In the genomic region with DNA sequence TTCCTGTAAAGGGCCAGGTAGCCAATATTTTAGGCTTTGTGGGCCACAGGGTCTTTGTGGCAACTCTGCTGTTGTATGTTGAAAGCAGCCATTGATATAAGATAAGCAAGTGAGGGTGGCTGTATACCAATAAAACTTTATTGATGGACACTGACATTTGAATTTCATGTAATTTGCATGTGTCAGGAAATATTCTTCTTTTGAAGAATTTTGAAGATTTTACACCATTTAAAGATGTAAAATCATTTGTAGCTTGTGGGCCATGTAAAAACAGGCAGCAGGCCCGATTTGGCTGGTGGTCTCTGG, we compare ENCODE assay signal across 33 cellular contexts. TPM values are rescaled to one million over a fixed set of nuclear protein-coding genes. Genes with fewer than 3 reads are reported as not detected.
"Had no signal": no experiment of that assay in that cellular context is flagged by ENCODE, and none has a peak within 500 bp of the region (broad histone marks: within the 10 kb centered on the region; RNA-seq: fewer than 3 reads in every experiment).

No MANE protein-coding gene starts in this region.

- H3K4me3 ChIP-seq: coronary artery, esophagus squamous epithelium, gastrocnemius medialis, heart right ventricle, left ventricle myocardium inferior, lower lobe of right lung, mucosa of descending colon had no signal

- H3K27me3 ChIP-seq: gastrocnemius medialis had no signal

- H3K27me3 Mint-ChIP-seq: effector memory CD8-positive, alpha-beta T cell had no signal

- H3K9me3 ChIP-seq: esophagus squamous epithelium, gastrocnemius medialis, heart right ventricle, left ventricle myocardium inferior, lower lobe of right lung, mucosa of descending colon had no signal

- DNase-seq: dermis blood vessel endothelial cell; effector CD8-positive, alpha-beta T cell; effector memory CD8-positive, alpha-beta T cell; endodermal cell; erythroblast; esophagus squamous epithelium; foreskin fibroblast; foreskin melanocyte; gastrocnemius medialis; glutamatergic neuron; head of caudate nucleus; heart right ventricle; hippocampal formation; kidney glomerular epithelial cell; left colon; left ventricle myocardium inferior; lower lobe of right lung; mesenchymal stem cell; mucosa of descending colon; naive B cell had no signal

- FAIRE-seq: colon, endometrium, islet of Langerhans, keratinocyte had no signal

- H3K27ac Mint-ChIP-seq: endodermal cell, mesothelial cell of epicardium had no signal

- H3K4me3 Mint-ChIP-seq: effector memory CD8-positive, alpha-beta T cell; endodermal cell; mesothelial cell of epicardium had no signal

- H3K36me3 ChIP-seq: esophagus squamous epithelium, gastrocnemius medialis, heart right ventricle, left ventricle myocardium inferior, lower lobe of right lung had no signal

- H3K9me3 Mint-ChIP-seq: effector memory CD8-positive, alpha-beta T cell; endodermal cell; mesothelial cell of epicardium; naive B cell had no signal

- ATAC-seq: effector memory CD8-positive, alpha-beta T cell; gastrocnemius medialis; heart right ventricle; left colon; left lobe of liver; lower lobe of right lung; mucosa of descending colon had no signal

- H3K27ac ChIP-seq: coronary artery, epithelial cell of prostate, gastrocnemius medialis, heart right ventricle, left ventricle myocardium inferior, lower lobe of right lung had no signal

- H3K36me3 Mint-ChIP-seq: mesothelial cell of epicardium, naive B cell had no signal

RNA-seq across cellular contexts. Expression of gene SIGLEC9, which starts 14.1 kb away (rescaled TPM):
- total RNA-seq: dermis blood vessel endothelial cell, endodermal cell, glomerular endothelial cell, mesothelial cell of epicardium, myocyte had no signal
- polyA plus RNA-seq: keratinocyte had no signal

RNA-seq across cellular contexts. Expression of gene KLK14, which starts 27.9 kb away (rescaled TPM):
- total RNA-seq: dermis blood vessel endothelial cell, gastrocnemius medialis, glomerular endothelial cell, left lobe of liver, lung microvascular endothelial cell, mesenteric fat pad, myocyte had no signal

RNA-seq across cellular contexts. Expression of gene SIGLEC7, which starts 31.5 kb away (rescaled TPM):
- total RNA-seq: dermis blood vessel endothelial cell, endodermal cell, glomerular endothelial cell, lower leg skin, lung microvascular endothelial cell, mesothelial cell of epicardium, myocyte had no signal
- polyA plus RNA-seq: keratinocyte had no signal

RNA-seq across cellular contexts. Expression of gene KLK13, which starts 45.7 kb away (rescaled TPM):
- total RNA-seq: dermis blood vessel endothelial cell, gastrocnemius medialis, glomerular endothelial cell, left lobe of liver, left ventricle myocardium inferior, lung microvascular endothelial cell, mesenteric fat pad, myocyte had no signal
